Comparison of ENCODE assay signal across 23 cellular contexts in genomic region chr2:27965841-27966240, GRCh38.
A peak's percentile ranks its signal among the peaks of the same experiment; 100 is the strongest.
DNase-seq lines count a peak whose midpoint lies in the region; ATAC-seq and TF ChIP-seq lines count a peak whose summit lies in the region.
"Had no signal": no experiment of that assay in that cellular context is flagged by ENCODE, and none has a peak within 500 bp of the region (broad histone marks: within the 10 kb centered on the region; RNA-seq: fewer than 3 reads in every experiment).

No MANE protein-coding gene starts in this region.

- peak overlapping the region; percentile 65 for H3K27ac Mint-ChIP-seq in activated naive CD8-positive, alpha-beta T cell treated with anti-CD3 and anti-CD28 coated beads, Interleukin-2, amount 50 U/mL, for 24 hours
- H3K27ac Mint-ChIP-seq in natural killer cell, result peak overlapping the region; percentile 8 to 65
- H3K27ac Mint-ChIP-seq: H9 had no signal

- peaks cover 23% of the 10 kb centered on the region for H3K9me3 Mint-ChIP-seq in activated naive CD8-positive, alpha-beta T cell treated with anti-CD3 and anti-CD28 coated beads, Interleukin-2, amount 50 U/mL, for 24 hours
- no peaks in the 10 kb centered on the region for H3K9me3 Mint-ChIP-seq in natural killer cell

- intact Hi-C loops in natural killer cell (cut with micrococcal nuclease) (no loop called here), posterior cingulate gyrus (cut with DNase I) (no loop called here), head of caudate nucleus (cut with DNase I) (no loop called here)

- H3K4me1 Mint-ChIP-seq in activated naive CD8-positive, alpha-beta T cell treated with anti-CD3 and anti-CD28 coated beads, Interleukin-2, amount 50 U/mL, for 24 hours, result peaks cover 53% of the 10 kb centered on the region
- peaks cover 25 to 40% of the 10 kb centered on the region in 2 donors for H3K4me1 Mint-ChIP-seq in natural killer cell
- H3K4me1 Mint-ChIP-seq: H9 had no signal

- no peaks in the 10 kb centered on the region for H3K9me2 ChIP-seq in MM.1S (replicated peaks; ENCODE audit: insufficient read depth, low read length)

- H2AFZ ChIP-seq in MM.1S (ENCODE audit: low read length), result no peak overlapping the region

- no peaks in the 10 kb centered on the region for H3K9me3 ChIP-seq in MM.1S (replicated peaks; ENCODE audit: insufficient read depth, low read length)
- H3K9me3 ChIP-seq: pancreas, tibial nerve had no signal

- no peaks in the 10 kb centered on the region for H3K36me3 ChIP-seq in MM.1S (replicated peaks; ENCODE audit: insufficient read depth, low read length)
- H3K36me3 ChIP-seq: cardiac muscle cell, left ventricle myocardium inferior, pancreas, SJSA1, tibial nerve had no signal

- no peaks in the 10 kb centered on the region for H4K20me1 ChIP-seq in MM.1S (ENCODE audit: insufficient read depth, low read length)
- H4K20me1 ChIP-seq: BLaER1 had no signal

- ATAC-seq in activated CD4-positive, CD25-positive, alpha-beta regulatory T cell treated with anti-CD3 and anti-CD28 coated beads, Interleukin-2, amount 50 U/mL, for 24 hours, result peak; percentile 99
- ATAC-seq in activated naive CD8-positive, alpha-beta T cell treated with anti-CD3 and anti-CD28 coated beads, Interleukin-2, amount 50 U/mL, for 24 hours, result peak; percentile 94
- ATAC-seq in natural killer cell (peak; percentile 30 to 70 (median 64)), HG02884 (IDR thresholded peaks at IDR 0.05; ENCODE audit: unreplicated experiment) (no peak)
- ATAC-seq: PC-3 had no signal

- 0 out of 2 replicates have a peak overlapping the region, but pooled peaks have one; percentile 2 for H3K4me2 ChIP-seq in MM.1S (ENCODE audit: low read depth, low read length)
- H3K4me2 ChIP-seq: BLaER1 had no signal

- peaks cover 3% of the 10 kb centered on the region; the same call in 1 of the 2 replicates for H3K4me1 ChIP-seq in MM.1S (ENCODE audit: low read length)

- H3K27me3 Mint-ChIP-seq in activated naive CD8-positive, alpha-beta T cell treated with anti-CD3 and anti-CD28 coated beads, Interleukin-2, amount 50 U/mL, for 24 hours, result no peaks in the 10 kb centered on the region
- H3K27me3 Mint-ChIP-seq in natural killer cell (ENCODE audit: low read depth in 2 of 2), result no peaks in the 10 kb centered on the region

- peaks cover 38% of the 10 kb centered on the region for H3K36me3 Mint-ChIP-seq in activated naive CD8-positive, alpha-beta T cell treated with anti-CD3 and anti-CD28 coated beads, Interleukin-2, amount 50 U/mL, for 24 hours (ENCODE audit: low read depth)
- peaks cover 9% of the 10 kb centered on the region for H3K36me3 Mint-ChIP-seq in natural killer cell

- H3K27ac ChIP-seq in MM.1S (ENCODE audit: low read length), result no peak overlapping the region
- H3K27ac ChIP-seq: BLaER1, cardiac muscle cell, pancreas, SJSA1 had no signal

- no peaks in the 10 kb centered on the region for H3K27me3 ChIP-seq in MM.1S (replicated peaks; ENCODE audit: insufficient read depth, low read length)
- H3K27me3 ChIP-seq: BLaER1, cardiac muscle cell, MG63, pancreas, SJSA1, tibial nerve had no signal

- H3K4me3 Mint-ChIP-seq in activated naive CD8-positive, alpha-beta T cell treated with anti-CD3 and anti-CD28 coated beads, Interleukin-2, amount 50 U/mL, for 24 hours, result peak overlapping the region; percentile 13
- H3K4me3 Mint-ChIP-seq in natural killer cell, result no peak overlapping the region
- H3K4me3 Mint-ChIP-seq: H9 had no signal

- H3K79me2 ChIP-seq in MM.1S (ENCODE audit: low read length), result no peaks in the 10 kb centered on the region

- no peak overlapping the region for H3K9ac ChIP-seq in MM.1S (ENCODE audit: low read length)
- H3K9ac ChIP-seq: BLaER1 had no signal

- H3K4me3 ChIP-seq in MM.1S (ENCODE audit: low read length), result no peak overlapping the region
- H3K4me3 ChIP-seq: BLaER1, cardiac muscle cell, left ventricle myocardium inferior, MG63, pancreas, SJSA1, tibial nerve had no signal

- no peak for DNase-seq in activated CD4-positive, CD25-positive, alpha-beta regulatory T cell treated with anti-CD3 and anti-CD28 coated beads, Interleukin-2, amount 50 U/mL, for 72 hours
- peak; percentile 58 for DNase-seq in MM.1S
- no peak for DNase-seq in activated naive CD8-positive, alpha-beta T cell treated with anti-CD3 and anti-CD28 coated beads, Interleukin-2, amount 50 U/mL, for 24 hours
- no peak for DNase-seq in natural killer cell
- DNase-seq in posterior cingulate gyrus, result no peak
- no peak for DNase-seq in head of caudate nucleus
- DNase-seq: 8988T; activated CD4-positive, alpha-beta T cell treated with anti-CD3 and anti-CD28 coated beads, Interleukin-2, amount 50 U/mL, for 4 hours; DMS53; H9; left ventricle myocardium inferior; MG63; NCI-H1930; NCI-H524; pancreas; PC-3; stimulated activated CD4-positive, alpha-beta T cell treated with anti-CD3 and anti-CD28 coated beads, Interleukin-4, amount 100 ng/mL, for 4 hours had no signal

- H3F3A ChIP-seq in MM.1S (ENCODE audit: insufficient read depth, low read length), result no peaks in the 10 kb centered on the region

- TF ChIP-seq CTCF in MM.1S (IDR thresholded peaks at IDR 0.05; ENCODE audit: low read length), result no peak
- TF ChIP-seq CTCF in natural killer cell (IDR thresholded peaks at IDR 0.05), result no peak
